In genomic region chr17:8894189-8894611, GRCh38 we compare ENCODE assay signal across 1 cellular context.
TF ChIP-seq lines count a peak whose summit lies in the region.

No MANE protein-coding gene starts in this region.

TF ChIP-seq in GM23338, 12 proteins besides CTCF, POLR2A, EP300 and RAD21 (continued from another document):
- TF ChIP-seq EZH2phosphoT487 (IDR thresholded peaks at IDR 0.05; ENCODE audit: unreplicated experiment) (no peak), ZNF462 (CRISPR knock-in tag; IDR thresholded peaks at IDR 0.05) (no peak), ZNF331 (CRISPR knock-in tag; IDR thresholded peaks at IDR 0.05; ENCODE audit: low read depth) (no peak), CREB1 (CRISPR knock-in tag; IDR thresholded peaks at IDR 0.05; ENCODE audit: low read depth) (no peak), POLR2AphosphoS5 (IDR thresholded peaks at IDR 0.05; ENCODE audit: low read depth) (no peak), EZH2 (IDR thresholded peaks at IDR 0.05; ENCODE audit: low read depth, unreplicated experiment) (no peak)
